21 cellular contexts compared by ENCODE assay signal in the genomic region with DNA sequence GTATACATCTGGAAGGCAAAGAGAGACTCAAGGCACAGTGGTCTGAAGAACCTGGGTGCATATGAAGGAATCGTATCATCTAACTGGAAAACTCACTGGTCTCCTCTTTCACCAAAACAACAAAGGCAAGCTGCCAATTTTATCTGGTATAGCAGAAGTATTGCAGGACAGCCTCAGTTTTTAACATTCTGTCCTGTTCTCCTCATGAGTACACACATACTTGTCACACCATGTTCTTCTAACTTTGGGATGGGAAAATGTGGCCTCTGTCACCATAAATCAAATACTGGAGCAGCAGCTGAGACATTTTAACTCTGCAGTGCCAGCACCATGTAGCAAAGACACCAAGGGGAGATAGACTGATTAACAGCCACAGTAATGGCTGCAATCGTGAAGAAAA.
DNase-seq lines count a peak whose midpoint lies in the region; ATAC-seq and TF ChIP-seq lines count a peak whose summit lies in the region.
"Had no signal": no experiment of that assay in that cellular context is flagged by ENCODE, and none has a peak within 500 bp of the region (broad histone marks: within the 10 kb centered on the region; RNA-seq: fewer than 3 reads in every experiment).

No MANE protein-coding gene starts in this region.

- H3K4me3 ChIP-seq in breast epithelium = no peak overlapping the region
- no peak overlapping the region for H3K4me3 ChIP-seq in fibroblast of villous mesenchyme (ENCODE audit: low read depth, low read length)
- no peak overlapping the region for H3K4me3 ChIP-seq in stomach
- H3K4me3 ChIP-seq in MG63 = no peak overlapping the region
- H3K4me3 ChIP-seq: SJCRH30 had no signal

- TF ChIP-seq EP300 in stomach (IDR thresholded peaks at IDR 0.05) = peak; percentile 12

- DNase-seq in MCF 10A (ENCODE audit: unreplicated experiment) (peak; percentile 71), breast epithelium (ENCODE audit: low spot score in 2 of 2) (no peak), fibroblast of villous mesenchyme (ENCODE audit: low read depth) (peak; percentile 48), stomach (no peak), A172 (ENCODE audit: low spot score) (no peak), MG63 (no peak)
- no peak for DNase-seq in activated T-cell treated with anti-CD3 and anti-CD28 coated beads, Interleukin-2, amount 50 U/mL, for 1 hour
- DNase-seq in CD4-positive, alpha-beta T cell = no peak
- DNase-seq: 8988T; Calu3; CD4-positive, alpha-beta memory T cell; DMS79; KG1; NCI-H1417 treated with DMSO at 0.1 percent for 48 hours; NCI-H187 treated with DMSO at 0.1 percent for 48 hours; NCI-H226; NCI-H524; PC-3; RPMI8226; SJCRH30 had no signal

- no peaks in the 10 kb centered on the region for H3K36me3 Mint-ChIP-seq in MCF 10A (ENCODE audit: insufficient read depth, unreplicated experiment)
- H3K36me3 Mint-ChIP-seq in CD4-positive, alpha-beta T cell (ENCODE audit: low read depth) = no peaks in the 10 kb centered on the region
- H3K36me3 Mint-ChIP-seq: CD4-positive, alpha-beta memory T cell had no signal

- H3K9me3 ChIP-seq in breast epithelium (no peaks in the 10 kb centered on the region), stomach (no peaks in the 10 kb centered on the region), MG63 (no peaks in the 10 kb centered on the region)
- no peaks in the 10 kb centered on the region for H3K9me3 ChIP-seq in CD4-positive, alpha-beta T cell (ENCODE audit: control insufficient read depth, low read length)

- no TSS peak for BruUV-seq in MCF 10A (replicated peaks; lab: Mats Ljungman, UMichigan)

- H3K9me3 Mint-ChIP-seq in MCF 10A (ENCODE audit: unreplicated experiment) = peaks cover 9% of the 10 kb centered on the region
- H3K9me3 Mint-ChIP-seq in CD4-positive, alpha-beta T cell = no peaks in the 10 kb centered on the region

- H3K27ac Mint-ChIP-seq in MCF 10A (ENCODE audit: low read depth, unreplicated experiment) = peak overlapping the region; percentile 99
- H3K27ac Mint-ChIP-seq in CD4-positive, alpha-beta T cell = no peak overlapping the region
- H3K27ac Mint-ChIP-seq: CD4-positive, alpha-beta memory T cell had no signal

- CTCF ChIA-PET in MCF 10A (lab: Yijun Ruan, JAX) = no interaction called here
- CTCF ChIA-PET in CD4-positive, alpha-beta T cell (lab: Charles Lee) = no interaction called here

- H3K27me3 ChIP-seq in breast epithelium = no peaks in the 10 kb centered on the region
- H3K27me3 ChIP-seq in stomach = no peaks in the 10 kb centered on the region
- no peaks in the 10 kb centered on the region for H3K27me3 ChIP-seq in MG63
- H3K27me3 ChIP-seq in CD4-positive, alpha-beta T cell (ENCODE audit: control insufficient read depth, insufficient read depth, low read length) = no peaks in the 10 kb centered on the region
- H3K27me3 ChIP-seq: SJCRH30 had no signal

- no peaks in the 10 kb centered on the region for H3K27me3 Mint-ChIP-seq in MCF 10A (ENCODE audit: insufficient read depth, unreplicated experiment)
- H3K27me3 Mint-ChIP-seq in CD4-positive, alpha-beta T cell = peaks cover 14% of the 10 kb centered on the region

- H3K4me3 Mint-ChIP-seq in MCF 10A (ENCODE audit: unreplicated experiment) = peak overlapping the region; percentile 21
- no peak overlapping the region for H3K4me3 Mint-ChIP-seq in CD4-positive, alpha-beta T cell
- H3K4me3 Mint-ChIP-seq: CD4-positive, alpha-beta memory T cell had no signal

- H3K4me1 ChIP-seq in breast epithelium (no peaks in the 10 kb centered on the region), stomach (no peaks in the 10 kb centered on the region)

- 78 to 92% (median 83%) methylated on average over 2 of the region's 2 CpGs for WGBS in stomach, 5 donors

- TF ChIP-seq CTCF in MCF 10A (IDR thresholded peaks at IDR 0.05; ENCODE audit: unreplicated experiment) (no peak), breast epithelium (IDR thresholded peaks at IDR 0.05) (no peak), fibroblast of villous mesenchyme (IDR thresholded peaks at IDR 0.05; ENCODE audit: insufficient read depth, low read depth, low read length) (no peak), stomach (IDR thresholded peaks at IDR 0.05) (no peak)
- no peak for TF ChIP-seq CTCF in CD4-positive, alpha-beta T cell (IDR thresholded peaks at IDR 0.05)

- H3K27ac ChIP-seq in breast epithelium (no peak overlapping the region), stomach (peak overlapping the region in 1 of 5 donors; percentile 2)
- no peak overlapping the region for H3K27ac ChIP-seq in CD4-positive, alpha-beta T cell (ENCODE audit: low read depth, low read length)
- H3K27ac ChIP-seq: SJCRH30 had no signal

- intact Hi-C loops in MCF 10A (cut with micrococcal nuclease) (no loop called here), breast epithelium (cut with DNase I; ENCODE audit: low total_unique reads) (no loop called here), stomach (cut with DNase I; ENCODE audit: low total_unique reads) (no loop called here)
- intact Hi-C loops in CD4-positive, alpha-beta T cell (cut with DNase I, micrococcal nuclease) = no loop called here

- ATAC-seq in CD4-positive, alpha-beta T cell (ENCODE audit: poor library complexity) = no peak
- ATAC-seq: HepG2, PC-3 had no signal

- no peak for TF ChIP-seq POLR2A in breast epithelium (IDR thresholded peaks at IDR 0.05)
- no peak for TF ChIP-seq POLR2A in stomach (IDR thresholded peaks at IDR 0.05)

- H3K36me3 ChIP-seq in breast epithelium (no peaks in the 10 kb centered on the region), stomach (no peaks in the 10 kb centered on the region), MG63 (no peaks in the 10 kb centered on the region)
- H3K36me3 ChIP-seq: SJCRH30 had no signal

- peaks cover 57% of the 10 kb centered on the region for H3K4me1 Mint-ChIP-seq in MCF 10A (ENCODE audit: insufficient read depth, unreplicated experiment)
- H3K4me1 Mint-ChIP-seq in CD4-positive, alpha-beta T cell (ENCODE audit: low read depth) = no peaks in the 10 kb centered on the region
- H3K4me1 Mint-ChIP-seq: CD4-positive, alpha-beta memory T cell had no signal

- POLR2A ChIA-PET in MCF 10A (lab: Yijun Ruan, JAX) = interaction anchor here (0.9 kb wide), 1 partner anchor 9 kb away, joined by 3 read pairs; no protein-coding TSS in a partner anchor
- POLR2A ChIA-PET in CD4-positive, alpha-beta T cell (lab: Charles Lee) = no interaction called here

Comparison
In these comparisons a context has a peak if more than half of its experiments do, and no peak if none do; other contexts are left out.
1. DNase-seq: peak in MCF 10A (single experiment) and fibroblast of villous mesenchyme (single experiment); none in breast epithelium (0 of 2), stomach (single experiment), activated T-cell treated with anti-CD3 and anti-CD28 coated beads, Interleukin-2, amount 50 U/mL, for 1 hour (single experiment), A172 (single experiment), MG63 (single experiment) and CD4-positive, alpha-beta T cell (0 of 10).